In genomic region chr11:75547617-75548054, GRCh38 we compare ENCODE assay signal across 9 cellular contexts. TPM values are rescaled to one million over a fixed set of nuclear protein-coding genes. Genes with fewer than 3 reads are reported as not detected.
DNase-seq lines count a peak whose midpoint lies in the region; ATAC-seq and TF ChIP-seq lines count a peak whose summit lies in the region.
"Had no signal": no experiment of that assay in that cellular context is flagged by ENCODE, and none has a peak within 500 bp of the region (broad histone marks: within the 10 kb centered on the region; RNA-seq: fewer than 3 reads in every experiment).

No MANE protein-coding gene starts in this region.

- peak overlapping the region; percentile 72 for H3K27ac Mint-ChIP-seq in endothelial cell (ENCODE audit: unreplicated experiment)
- no peak overlapping the region for H3K27ac Mint-ChIP-seq in memory B cell
- H3K27ac Mint-ChIP-seq: CD4-positive, CD25-positive, alpha-beta regulatory T cell had no signal

- in situ Hi-C loops in KBM-7 (cut with MboI; ENCODE audit: low pct_unique_long_range_greater_than_20kb, low sequenced_read_pairs), result no loop called here

- H3K36me3 ChIP-seq in SU-DHL-6 (ENCODE audit: low read length), result no peaks in the 10 kb centered on the region

- ATAC-seq in memory B cell (ENCODE audit: low read depth) (peak; percentile 37), GM18502 (IDR thresholded peaks at IDR 0.05; ENCODE audit: poor library complexity, unreplicated experiment) (no peak), GM19324 (IDR thresholded peaks at IDR 0.05; ENCODE audit: low FRiP score, unreplicated experiment) (no peak)

- H4K20me1 ChIP-seq in SU-DHL-6 (ENCODE audit: low read depth, low read length), result no peaks in the 10 kb centered on the region

- H3K27ac ChIP-seq in SU-DHL-6 (ENCODE audit: low read depth, low read length), result no peak overlapping the region

- no peak overlapping the region for H3K4me2 ChIP-seq in SU-DHL-6 (ENCODE audit: low read depth, low read length, poor library complexity, severe bottlenecking)

- TF ChIP-seq CTCF in SU-DHL-6 (IDR thresholded peaks at IDR 0.05; ENCODE audit: insufficient read depth, low read length, poor library complexity, severe bottlenecking) (peak; percentile 66), endothelial cell (IDR thresholded peaks at IDR 0.05; ENCODE audit: unreplicated experiment) (peak; percentile 90)

- H3K79me2 ChIP-seq in SU-DHL-6 (ENCODE audit: insufficient read depth, low read length), result no peaks in the 10 kb centered on the region

- H3F3A ChIP-seq in SU-DHL-6 (ENCODE audit: insufficient read depth), result no peaks in the 10 kb centered on the region

- no peaks in the 10 kb centered on the region for H3K9me3 ChIP-seq in SU-DHL-6 (ENCODE audit: insufficient read depth, low read length)

- no peak overlapping the region for H3K9ac ChIP-seq in SU-DHL-6 (ENCODE audit: low read length)

- H3K4me1 Mint-ChIP-seq in endothelial cell (ENCODE audit: unreplicated experiment) (peaks cover 17% of the 10 kb centered on the region), memory B cell (no peaks in the 10 kb centered on the region)

- peak; percentile 29 for DNase-seq in NCI-H1694 (lab: John Stamatoyannopoulos, UW)
- no peak for DNase-seq in NCI-H1694 treated with DMSO at 0.1 percent for 48 hours (lab: John Stamatoyannopoulos, UW)
- DNase-seq in KBM-7, result peak; percentile 47
- DNase-seq in endothelial cell (ENCODE audit: low spot score), result peak; percentile 81
- peak in 1 of 2 donors; percentile 23 for DNase-seq in memory B cell (ENCODE audit: low spot score in 2 of 2)
- DNase-seq: CD4-positive, CD25-positive, alpha-beta regulatory T cell had no signal

- H3K9me3 Mint-ChIP-seq in endothelial cell (ENCODE audit: unreplicated experiment) (no peaks in the 10 kb centered on the region), memory B cell (peaks cover 2% of the 10 kb centered on the region)
- H3K9me3 Mint-ChIP-seq: CD4-positive, CD25-positive, alpha-beta regulatory T cell had no signal

- H3K4me3 Mint-ChIP-seq in endothelial cell (ENCODE audit: unreplicated experiment) (no peak overlapping the region), memory B cell (no peak overlapping the region)

- no peak overlapping the region for H2AFZ ChIP-seq in SU-DHL-6 (ENCODE audit: low read depth, low read length, severe bottlenecking)

- H3K9me2 ChIP-seq in SU-DHL-6 (replicated peaks; ENCODE audit: insufficient read depth, low read length), result no peaks in the 10 kb centered on the region

- H3K27me3 ChIP-seq in SU-DHL-6 (ENCODE audit: low read length), result no peaks in the 10 kb centered on the region

- no peak overlapping the region for H3K4me3 ChIP-seq in SU-DHL-6 (ENCODE audit: insufficient read depth, low read length, poor library complexity, severe bottlenecking)

- H3K27me3 Mint-ChIP-seq in endothelial cell (ENCODE audit: unreplicated experiment) (no peaks in the 10 kb centered on the region), memory B cell (peaks cover 13% of the 10 kb centered on the region)

- no peaks in the 10 kb centered on the region for H3K36me3 Mint-ChIP-seq in endothelial cell (ENCODE audit: low read depth, unreplicated experiment)
- H3K36me3 Mint-ChIP-seq in memory B cell, result no peaks in the 10 kb centered on the region
- H3K36me3 Mint-ChIP-seq: CD4-positive, CD25-positive, alpha-beta regulatory T cell had no signal

RNA-seq across cellular contexts. Expression of gene SERPINH1, which starts 14.4 kb away (rescaled TPM):
- total RNA-seq in endothelial cell (ENCODE audit: unreplicated experiment), result 449 TPM

RNA-seq across cellular contexts. Expression of gene GDPD5, which starts 21.9 kb away (rescaled TPM):
- total RNA-seq in endothelial cell (ENCODE audit: unreplicated experiment), result 674 TPM
